10 cellular contexts compared by ENCODE assay signal in the genomic region with DNA sequence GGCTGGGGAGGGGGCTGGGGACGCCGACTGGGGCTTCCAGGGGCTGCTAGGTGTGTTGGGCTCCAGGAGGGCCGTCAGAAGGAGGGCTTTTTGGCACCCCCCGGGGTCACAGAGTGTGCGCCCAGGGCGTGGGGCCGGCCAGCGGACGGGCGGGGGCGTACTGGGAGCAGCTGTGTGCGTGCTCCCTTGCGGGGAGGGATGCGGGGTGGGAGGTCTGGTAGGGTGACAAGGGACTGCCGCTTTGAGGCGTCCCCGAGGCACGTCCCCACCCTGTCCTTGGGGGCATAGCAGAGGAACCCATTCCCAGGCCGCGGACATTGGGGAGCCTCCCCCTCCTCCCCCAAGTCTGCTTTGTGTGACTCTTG. TPM values are rescaled to one million over a fixed set of nuclear protein-coding genes. Genes with fewer than 3 reads are reported as not detected.
DNase-seq lines count a peak whose midpoint lies in the region; ATAC-seq and TF ChIP-seq lines count a peak whose summit lies in the region.
"Had no signal": no experiment of that assay in that cellular context is flagged by ENCODE, and none has a peak within 500 bp of the region (broad histone marks: within the 10 kb centered on the region; RNA-seq: fewer than 3 reads in every experiment).

No MANE protein-coding gene starts in this region.

- no peak overlapping the region for H2BK120ac ChIP-seq in mesenchymal stem cell (ENCODE audit: low read depth, low read length)

- DNase-seq in activated T-cell treated with anti-CD3 and anti-CD28 coated beads, Interleukin-2, amount 50 U/mL, for 4 hours = no peak
- DNase-seq in activated T-cell treated with anti-CD3 and anti-CD28 coated beads for 4 hours = no peak
- DNase-seq in activated T-helper 1 cell treated with anti-CD3 and anti-CD28 coated beads, Interleukin-12 subunit alpha, Interleukin-12 subunit beta, Interleukin-2, Interleukin-4 antibody, amounts not matched to agents 30 ng/mL and 10 ng/mL and 1 ng/mL, durations not matched to agents 14 hours and 24 hours and 36 hours (ENCODE audit: low spot score) = no peak
- no peak for DNase-seq in mesenchymal stem cell
- DNase-seq in thoracic aorta (ENCODE audit: low spot score) = no peak
- no peak for DNase-seq in globus pallidus (ENCODE audit: low spot score)
- no peak for DNase-seq in RWPE1 (ENCODE audit: low spot score)
- DNase-seq in body of pancreas = no peak

- no peaks in the 10 kb centered on the region for H3K9me3 ChIP-seq in mesenchymal stem cell (ENCODE audit: control insufficient read depth, low read length)
- H3K9me3 ChIP-seq in thoracic aorta = no peaks in the 10 kb centered on the region
- H3K9me3 ChIP-seq in body of pancreas = no peaks in the 10 kb centered on the region

- H2BK15ac ChIP-seq in mesenchymal stem cell (ENCODE audit: low read depth, poor library complexity, severe bottlenecking) = no peak overlapping the region

- no peak overlapping the region for H3K4me3 ChIP-seq in mesenchymal stem cell (ENCODE audit: insufficient read depth in 1 of 2, low read depth in 1 of 2, low read length in 2 of 2)
- peak overlapping the region; percentile 76 for H3K4me3 ChIP-seq in thoracic aorta
- H3K4me3 ChIP-seq in body of pancreas = no peak overlapping the region

- H3K36me3 Mint-ChIP-seq in activated T-cell treated with anti-CD3 and anti-CD28 coated beads, Interleukin-2, amount 50 U/mL, for 4 hours (ENCODE audit: insufficient read depth) = no peaks in the 10 kb centered on the region
- no peaks in the 10 kb centered on the region for H3K36me3 Mint-ChIP-seq in activated T-helper 1 cell treated with anti-CD3 and anti-CD28 coated beads, Interleukin-12 subunit alpha, Interleukin-12 subunit beta, Interleukin-2, Interleukin-4 antibody, amounts not matched to agents 30 ng/mL and 10 ng/mL and 1 ng/mL, durations not matched to agents 14 hours and 24 hours and 36 hours (ENCODE audit: low read depth)

- no peak overlapping the region for H3K18ac ChIP-seq in mesenchymal stem cell (ENCODE audit: low read depth in 1 of 2, low read length in 2 of 2)

- H3K4me3 Mint-ChIP-seq in activated T-cell treated with anti-CD3 and anti-CD28 coated beads, Interleukin-2, amount 50 U/mL, for 4 hours = peak overlapping the region; percentile 47
- peak overlapping the region; percentile 56 for H3K4me3 Mint-ChIP-seq in activated T-helper 1 cell treated with anti-CD3 and anti-CD28 coated beads, Interleukin-12 subunit alpha, Interleukin-12 subunit beta, Interleukin-2, Interleukin-4 antibody, amounts not matched to agents 30 ng/mL and 10 ng/mL and 1 ng/mL, durations not matched to agents 14 hours and 24 hours and 36 hours

- no peak overlapping the region for H4K91ac ChIP-seq in mesenchymal stem cell (ENCODE audit: low read length)

- H3K36me3 ChIP-seq in mesenchymal stem cell (ENCODE audit: control insufficient read depth in 1 of 2, insufficient read depth in 2 of 2, low read depth in 1 of 2, low read length in 2 of 2) (no peaks in the 10 kb centered on the region), thoracic aorta (no peaks in the 10 kb centered on the region), body of pancreas (replicated peaks in 1 of 2; ENCODE audit: insufficient read depth in 1 of 2, low read depth in 2 of 2) (no peaks in the 10 kb centered on the region)

- WGBS in mesenchymal stem cell = 5% methylated on average over 18 of the region's 20 CpGs
- 14 to 22% methylated on average over 8 to 16 of the region's 20 CpGs for WGBS in body of pancreas, 2 donors

- H3K9me3 Mint-ChIP-seq in activated T-cell treated with anti-CD3 and anti-CD28 coated beads, Interleukin-2, amount 50 U/mL, for 4 hours = no peaks in the 10 kb centered on the region
- no peaks in the 10 kb centered on the region for H3K9me3 Mint-ChIP-seq in activated T-helper 1 cell treated with anti-CD3 and anti-CD28 coated beads, Interleukin-12 subunit alpha, Interleukin-12 subunit beta, Interleukin-2, Interleukin-4 antibody, amounts not matched to agents 30 ng/mL and 10 ng/mL and 1 ng/mL, durations not matched to agents 14 hours and 24 hours and 36 hours

- POLR2A ChIA-PET in RWPE1 (lab: Yijun Ruan, JAX; ENCODE audit: low non-redundant PET) = no interaction called here

- H3K27me3 ChIP-seq in mesenchymal stem cell (ENCODE audit: control insufficient read depth in 1 of 2, insufficient read depth in 1 of 2, low read length in 2 of 2) (peaks cover 49 to 64% of the 10 kb centered on the region in 2 experiments), thoracic aorta (replicated peaks; ENCODE audit: insufficient read depth) (no peaks in the 10 kb centered on the region), body of pancreas (peaks cover 0 to 5% of the 10 kb centered on the region in 2 donors)

- no peak overlapping the region for H3K27ac Mint-ChIP-seq in activated T-helper 1 cell treated with anti-CD3 and anti-CD28 coated beads, Interleukin-12 subunit alpha, Interleukin-12 subunit beta, Interleukin-2, Interleukin-4 antibody, amounts not matched to agents 30 ng/mL and 10 ng/mL and 1 ng/mL, durations not matched to agents 14 hours and 24 hours and 36 hours

- H3K27me3 Mint-ChIP-seq in activated T-cell treated with anti-CD3 and anti-CD28 coated beads, Interleukin-2, amount 50 U/mL, for 4 hours (ENCODE audit: low read depth) = peaks cover 35% of the 10 kb centered on the region
- peaks cover 39% of the 10 kb centered on the region for H3K27me3 Mint-ChIP-seq in activated T-helper 1 cell treated with anti-CD3 and anti-CD28 coated beads, Interleukin-12 subunit alpha, Interleukin-12 subunit beta, Interleukin-2, Interleukin-4 antibody, amounts not matched to agents 30 ng/mL and 10 ng/mL and 1 ng/mL, durations not matched to agents 14 hours and 24 hours and 36 hours (ENCODE audit: insufficient read depth)

- H2BK12ac ChIP-seq in mesenchymal stem cell (ENCODE audit: low read length in 2 of 2) = peak overlapping the region in 1 of 2 experiments; percentile 32

- peak; percentile 6 for TF ChIP-seq CTCF in thoracic aorta (IDR thresholded peaks at IDR 0.05)
- TF ChIP-seq CTCF in RWPE1 (conservative IDR thresholded peaks at IDR 0.05; ENCODE audit: low read depth) = no peak
- no peak for TF ChIP-seq CTCF in body of pancreas (IDR thresholded peaks at IDR 0.05)

- intact Hi-C loops in activated T-helper 1 cell treated with anti-CD3 and anti-CD28 coated beads, Interleukin-12 subunit alpha, Interleukin-12 subunit beta, Interleukin-2, Interleukin-4 antibody, amounts not matched to agents 30 ng/mL and 10 ng/mL and 1 ng/mL, durations not matched to agents 14 hours and 24 hours and 36 hours (cut with micrococcal nuclease) = no loop called here
- intact Hi-C loops in body of pancreas (cut with DNase I) = no loop called here

- no peak for ATAC-seq in activated T-cell treated with anti-CD3 and anti-CD28 coated beads, Interleukin-2, amount 50 U/mL, for 4 hours
- ATAC-seq in thoracic aorta (ENCODE audit: insufficient number of reproducible peaks, low FRiP score, low read depth) (no peak), body of pancreas (no peak)

- CTCF ChIA-PET in RWPE1 (lab: Yijun Ruan, JAX) = interaction anchor here (1.0 to 3.2 kb wide), 3 partner anchors 19 to 79 kb away, joined by 7 to 20 read pairs (median 7); no protein-coding TSS in a partner anchor

- no peak for TF ChIP-seq POLR2A in body of pancreas (IDR thresholded peaks at IDR 0.05)

- no peak overlapping the region for H3K14ac ChIP-seq in mesenchymal stem cell (ENCODE audit: low read length in 2 of 2)

- H3K27ac ChIP-seq in mesenchymal stem cell (ENCODE audit: low read length, poor library complexity, severe bottlenecking) (no peak overlapping the region), thoracic aorta (no peak overlapping the region), RWPE1 (no peak overlapping the region; the same call in 1 of the 2 replicates), body of pancreas (no peak overlapping the region)

- no peak overlapping the region for H3K4ac ChIP-seq in mesenchymal stem cell (ENCODE audit: low read depth in 1 of 2, low read length in 2 of 2)

- H3K79me1 ChIP-seq in mesenchymal stem cell (replicated peaks; ENCODE audit: low read length, poor library complexity, severe bottlenecking) = no peaks in the 10 kb centered on the region

- no peak overlapping the region for H2AK5ac ChIP-seq in mesenchymal stem cell (ENCODE audit: low read length, severe bottlenecking)

- peak overlapping the region; percentile 92 for H3K4me2 ChIP-seq in mesenchymal stem cell (ENCODE audit: low read length, poor library complexity, severe bottlenecking)

- H3K4me1 ChIP-seq in mesenchymal stem cell (ENCODE audit: control insufficient read depth, insufficient read depth, low read depth, low read length) = peaks cover 53% of the 10 kb centered on the region
- peaks cover 28 to 70% of the 10 kb centered on the region in 2 donors for H3K4me1 ChIP-seq in thoracic aorta (ENCODE audit: control insufficient read depth in 1 of 2, low read depth in 2 of 2)
- peaks cover 46% of the 10 kb centered on the region for H3K4me1 ChIP-seq in body of pancreas

- H3K9ac ChIP-seq in mesenchymal stem cell (ENCODE audit: low read length) = no peak overlapping the region

- no peak overlapping the region for H2AFZ ChIP-seq in mesenchymal stem cell (ENCODE audit: low read depth, low read length)

- H2BK5ac ChIP-seq in mesenchymal stem cell (ENCODE audit: low read depth, low read length, poor library complexity, severe bottlenecking) = no peak overlapping the region

- H3K23ac ChIP-seq in mesenchymal stem cell (ENCODE audit: low read length in 2 of 2) = peak overlapping the region in 1 of 2 experiments; percentile 62

- peaks cover 20% of the 10 kb centered on the region for H3K4me1 Mint-ChIP-seq in activated T-cell treated with anti-CD3 and anti-CD28 coated beads, Interleukin-2, amount 50 U/mL, for 4 hours (ENCODE audit: low read depth)
- H3K4me1 Mint-ChIP-seq in activated T-helper 1 cell treated with anti-CD3 and anti-CD28 coated beads, Interleukin-12 subunit alpha, Interleukin-12 subunit beta, Interleukin-2, Interleukin-4 antibody, amounts not matched to agents 30 ng/mL and 10 ng/mL and 1 ng/mL, durations not matched to agents 14 hours and 24 hours and 36 hours (ENCODE audit: low read depth) = no peaks in the 10 kb centered on the region

- no peak overlapping the region for H4K8ac ChIP-seq in mesenchymal stem cell (ENCODE audit: low read length)

RNA-seq across cellular contexts. Expression of a gene that starts 1.1 kb away (rescaled TPM):
- under 1 TPM in 2 of 3 donors, not detected in 1; 0.20 to 0.22 TPM for total RNA-seq in activated T-cell treated with anti-CD3 and anti-CD28 coated beads, Interleukin-2, amount 50 U/mL, for 4 hours
- total RNA-seq in activated T-helper 1 cell treated with anti-CD3 and anti-CD28 coated beads, Interleukin-12 subunit alpha, Interleukin-12 subunit beta, Interleukin-2, Interleukin-4 antibody, amounts not matched to agents 30 ng/mL and 10 ng/mL and 1 ng/mL, durations not matched to agents 14 hours and 24 hours and 36 hours = not detected in 2 replicates
- polyA plus RNA-seq in mesenchymal stem cell (2013, experiment 1 of 2) = 0.59 TPM
- polyA plus RNA-seq in mesenchymal stem cell (2013, experiment 2 of 2) = 0.71 TPM
- total RNA-seq in thoracic aorta (1 to 10 TPM in 1 of 2 donors, not detected in 1; 3.8 TPM), body of pancreas (1 to 10 TPM; 1.0 to 2.3 TPM)
- total RNA-seq: lung microvascular endothelial cell; T-helper 2 cell treated with Interferon-gamma antibody and Interleukin-4, amounts not matched to agents 100 ng/mL and 5 ng/mL, for 36 hours had no signal
